ENCODE assay signal across 8 cellular contexts in the genomic region with DNA sequence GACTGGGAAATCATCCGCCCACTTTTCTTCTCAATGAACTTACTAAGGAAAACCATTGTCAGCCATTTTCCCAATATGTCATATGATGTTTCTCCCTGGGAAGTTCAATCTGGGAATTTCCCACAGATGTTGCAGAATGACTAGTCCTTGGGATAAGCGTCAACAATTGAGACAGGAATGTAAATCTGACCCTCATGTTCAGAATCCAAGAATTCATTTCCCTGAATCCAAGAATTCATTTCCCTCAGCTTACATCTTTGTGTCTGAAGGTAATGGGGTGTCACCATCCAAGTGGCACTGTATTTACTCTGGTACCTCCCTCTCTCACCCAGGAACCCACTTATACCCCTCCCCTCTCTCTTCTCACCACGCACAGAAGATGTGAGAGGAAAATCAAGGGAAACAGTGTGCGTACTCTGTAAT. TPM values are rescaled to one million over a fixed set of nuclear protein-coding genes. Genes with fewer than 3 reads are reported as not detected.
DNase-seq lines count a peak whose midpoint lies in the region; ATAC-seq, FAIRE-seq and TF ChIP-seq lines count a peak whose summit lies in the region.

No MANE protein-coding gene starts in this region.

- intact Hi-C loops in OCI-LY7 (cut with micrococcal nuclease; ENCODE audit: unreplicated experiment) (no loop called here), endothelial cell of umbilical vein (cut with micrococcal nuclease) (no loop called here), mucosa of descending colon (cut with DNase I, micrococcal nuclease) (no loop called here)

- no peaks in the 10 kb centered on the region for H3K9me2 ChIP-seq in OCI-LY7 (ENCODE audit: insufficient read depth, low read length)

- BruUV-seq in OCI-LY7 (replicated peaks; lab: Mats Ljungman, UMichigan) (no TSS peak), endothelial cell of umbilical vein (replicated peaks; lab: Mats Ljungman, UMichigan) (no TSS peak)

- no peaks in the 10 kb centered on the region for H3K79me2 ChIP-seq in OCI-LY7 (ENCODE audit: insufficient read depth, low read depth, low read length)
- peaks cover 96% of the 10 kb centered on the region for H3K79me2 ChIP-seq in endothelial cell of umbilical vein (ENCODE audit: control insufficient read depth, insufficient read depth, low read length)
- H3K79me2 ChIP-seq in parathyroid adenoma: peaks cover 48% of the 10 kb centered on the region

- H4K20me1 ChIP-seq in OCI-LY7 (ENCODE audit: insufficient read depth, low read length) (no peaks in the 10 kb centered on the region; the same call in 1 of the 2 replicates), endothelial cell of umbilical vein (replicated peaks; ENCODE audit: control insufficient read depth, extremely low read depth, insufficient read depth, low read length) (no peaks in the 10 kb centered on the region)

- no peak for ATAC-seq in GM18520 (IDR thresholded peaks at IDR 0.05; ENCODE audit: unreplicated experiment)
- no peak for ATAC-seq in mucosa of descending colon

- no peak for TF ChIP-seq POLR2A in endothelial cell of umbilical vein (IDR thresholded peaks at IDR 0.05; ENCODE audit: low read depth, low read length)

- no peaks in the 10 kb centered on the region for H3K9me1 ChIP-seq in endothelial cell of umbilical vein (replicated peaks; ENCODE audit: control insufficient read depth, extremely low read depth, insufficient read depth, low read length)

- no peak overlapping the region for H3K9ac ChIP-seq in endothelial cell of umbilical vein (replicated peaks; ENCODE audit: extremely low read depth, insufficient read depth, low read length)
- no peak overlapping the region for H3K9ac ChIP-seq in parathyroid adenoma

- H3K36me3 ChIP-seq in OCI-LY7 (ENCODE audit: insufficient read depth, low read length) (no peaks in the 10 kb centered on the region), endothelial cell of umbilical vein (ENCODE audit: control insufficient read depth in 2 of 2, extremely low read depth in 1 of 2, insufficient read depth in 2 of 2, low read length in 2 of 2) (no peaks in the 10 kb centered on the region), parathyroid adenoma (ENCODE audit: control insufficient read depth, insufficient read depth, low read length) (no peaks in the 10 kb centered on the region), mucosa of descending colon (ENCODE audit: low read depth) (no peaks in the 10 kb centered on the region)

- FAIRE-seq in endothelial cell of umbilical vein (lab: Jason Lieb, UNC): peak; percentile 73

- DNase-seq in COLO829 (ENCODE audit: low spot score) (peak; percentile 95), OCI-LY7 (ENCODE audit: low spot score) (no peak), endothelial cell of umbilical vein (ENCODE audit: low read depth, low spot score) (peak; percentile 88), mucosa of descending colon (no peak), nucleus accumbens (lab: John Stamatoyannopoulos, UW) (no peak), D341Med (ENCODE audit: low spot score) (no peak)

- CTCF ChIA-PET in OCI-LY7 (lab: Charles Lee; ENCODE audit: unreplicated experiment): no interaction called here
- CTCF ChIA-PET in endothelial cell of umbilical vein (lab: Charles Lee): interaction anchor here (1.5 to 2.5 kb wide), 2 partner anchors 16 to 78 kb away, joined by 4 to 11 read pairs; no protein-coding TSS in a partner anchor

- H3K9me3 ChIP-seq in OCI-LY7 (ENCODE audit: low read length): no peaks in the 10 kb centered on the region
- no peaks in the 10 kb centered on the region for H3K9me3 ChIP-seq in endothelial cell of umbilical vein (replicated peaks; ENCODE audit: control insufficient read depth, insufficient read depth, low read length)
- no peaks in the 10 kb centered on the region for H3K9me3 ChIP-seq in parathyroid adenoma (ENCODE audit: control insufficient read depth, low read length)
- H3K9me3 ChIP-seq in mucosa of descending colon: no peaks in the 10 kb centered on the region

- H3K4me1 ChIP-seq in OCI-LY7 (ENCODE audit: insufficient read depth, low read length, poor library complexity, severe bottlenecking) (peaks cover 24% of the 10 kb centered on the region), endothelial cell of umbilical vein (ENCODE audit: control insufficient read depth, extremely low read depth, insufficient read depth, low read length) (peaks cover 34% of the 10 kb centered on the region), parathyroid adenoma (peaks cover 29% of the 10 kb centered on the region), mucosa of descending colon (ENCODE audit: low read depth) (peaks cover 68% of the 10 kb centered on the region)

- TF ChIP-seq CTCF in OCI-LY7 (conservative IDR thresholded peaks at IDR 0.05; ENCODE audit: low read length): no peak
- TF ChIP-seq CTCF in endothelial cell of umbilical vein (IDR thresholded peaks at IDR 0.05; ENCODE audit: extremely low read depth in 1 of 2, insufficient read depth in 1 of 2, low read depth in 1 of 2, low read length in 2 of 2): no peak
- no peak for TF ChIP-seq CTCF in parathyroid adenoma (IDR thresholded peaks at IDR 0.05)
- no peak for TF ChIP-seq CTCF in mucosa of descending colon (IDR thresholded peaks at IDR 0.05)

- no peak overlapping the region for H3K27ac ChIP-seq in OCI-LY7 (ENCODE audit: low read depth, low read length, poor library complexity, severe bottlenecking)
- H3K27ac ChIP-seq in endothelial cell of umbilical vein (ENCODE audit: insufficient read depth, low read depth, low read length): peak overlapping the region; percentile 66
- H3K27ac ChIP-seq in parathyroid adenoma: peak overlapping the region; percentile 71

- dilution Hi-C loops in endothelial cell of umbilical vein (cut with MboI; ENCODE audit: extremely low pct_ligation_motif_present, low sequenced_read_pairs): no loop called here

- POLR2A ChIA-PET in OCI-LY7 (lab: Charles Lee) (interaction anchor here (1.6 kb wide), 1 partner anchor 11 kb away, joined by 3 read pairs; no protein-coding TSS in a partner anchor), endothelial cell of umbilical vein (lab: Charles Lee) (interaction anchor here (0.6 kb wide), 1 partner anchor 26 kb away, joined by 6 read pairs; no protein-coding TSS in a partner anchor)

- H3K27me3 ChIP-seq in endothelial cell of umbilical vein (ENCODE audit: control insufficient read depth in 2 of 2, insufficient read depth in 2 of 2, low read length in 2 of 2) (no peaks in the 10 kb centered on the region), parathyroid adenoma (ENCODE audit: control insufficient read depth, insufficient read depth, low read length) (no peaks in the 10 kb centered on the region)

- H3K4me2 ChIP-seq in OCI-LY7 (ENCODE audit: low read length) (peak overlapping the region; percentile 11; the same call in 1 of the 2 replicates), endothelial cell of umbilical vein (ENCODE audit: insufficient read depth, low read length) (no peak overlapping the region), parathyroid adenoma (ENCODE audit: low read length) (no peak overlapping the region)

- H2AFZ ChIP-seq in OCI-LY7 (ENCODE audit: low read length): no peak overlapping the region
- no peak overlapping the region for H2AFZ ChIP-seq in endothelial cell of umbilical vein (ENCODE audit: low read depth, low read length)
- no peak overlapping the region for H2AFZ ChIP-seq in parathyroid adenoma

- H3K4me3 ChIP-seq in OCI-LY7 (ENCODE audit: low read depth, low read length, poor library complexity, severe bottlenecking) (no peak overlapping the region), endothelial cell of umbilical vein (replicated peaks in 1 of 3; ENCODE audit: insufficient read depth in 1 of 3, low read depth in 1 of 3, low read length in 3 of 3) (no peak overlapping the region), parathyroid adenoma (ENCODE audit: low read depth, low read length) (no peak overlapping the region), mucosa of descending colon (no peak overlapping the region)

TF ChIP-seq in endothelial cell of umbilical vein, 7 proteins besides CTCF, POLR2A, EP300 and RAD21:
- TF ChIP-seq GATA2 (IDR thresholded peaks at IDR 0.05; ENCODE audit: insufficient read depth, insufficient read length, low read depth, low read length) (no peak), JUN (IDR thresholded peaks at IDR 0.05; ENCODE audit: borderline replicate concordance, insufficient read depth, insufficient read length, low read depth) (peak; percentile 48)

RNA-seq across cellular contexts. Expression of a gene that starts 7.4 kb away (rescaled TPM):
- total RNA-seq in OCI-LY7 (2014; rRNA removed; shearing (Covaris generic)): 1.4 and 2.3 TPM in 2 replicates
- total RNA-seq in OCI-LY7 (2022): 1.9 and 2.3 TPM in 2 replicates
- total RNA-seq in endothelial cell of umbilical vein: 17.2 and 23.1 TPM in 2 replicates
- polyA plus RNA-seq in endothelial cell of umbilical vein: 6.6 and 7.3 TPM in 2 replicates
- 9.9 and 12.0 TPM in 2 replicates for polyA plus RNA-seq in endothelial cell of umbilical vein (2011; cell fraction: cytosol; rRNA removed)
- polyA plus RNA-seq in endothelial cell of umbilical vein (2011; cell fraction: nucleus; rRNA removed): 13.0 and 15.9 TPM in 2 replicates
- 11.0 and 16.4 TPM in 2 replicates for polyA plus RNA-seq in endothelial cell of umbilical vein (2012)
- 10.0 and 12.9 TPM in 2 replicates for polyA minus RNA-seq in endothelial cell of umbilical vein
- polyA minus RNA-seq in endothelial cell of umbilical vein (2011; cell fraction: cytosol; rRNA and poly(A)+ RNA removed): 2.4 TPM
- 20.2 and 29.8 TPM in 2 replicates for polyA minus RNA-seq in endothelial cell of umbilical vein (2011; cell fraction: nucleus; rRNA and poly(A)+ RNA removed)
- total RNA-seq in mucosa of descending colon: 100 to 1,000 TPM in 1 of 3 donors, 10 to 100 TPM in 2; 29.5 to 104 (median 45.4) TPM

Comparison
In these comparisons a context has a peak if more than half of its experiments do, and no peak if none do; other contexts are left out.
1. DNase-seq: peak in COLO829 (single experiment) and endothelial cell of umbilical vein (single experiment); none in OCI-LY7 (single experiment), mucosa of descending colon (0 of 3), nucleus accumbens (0 of 56) and D341Med (single experiment).